8 cellular contexts compared by ENCODE assay signal in the genomic region with DNA sequence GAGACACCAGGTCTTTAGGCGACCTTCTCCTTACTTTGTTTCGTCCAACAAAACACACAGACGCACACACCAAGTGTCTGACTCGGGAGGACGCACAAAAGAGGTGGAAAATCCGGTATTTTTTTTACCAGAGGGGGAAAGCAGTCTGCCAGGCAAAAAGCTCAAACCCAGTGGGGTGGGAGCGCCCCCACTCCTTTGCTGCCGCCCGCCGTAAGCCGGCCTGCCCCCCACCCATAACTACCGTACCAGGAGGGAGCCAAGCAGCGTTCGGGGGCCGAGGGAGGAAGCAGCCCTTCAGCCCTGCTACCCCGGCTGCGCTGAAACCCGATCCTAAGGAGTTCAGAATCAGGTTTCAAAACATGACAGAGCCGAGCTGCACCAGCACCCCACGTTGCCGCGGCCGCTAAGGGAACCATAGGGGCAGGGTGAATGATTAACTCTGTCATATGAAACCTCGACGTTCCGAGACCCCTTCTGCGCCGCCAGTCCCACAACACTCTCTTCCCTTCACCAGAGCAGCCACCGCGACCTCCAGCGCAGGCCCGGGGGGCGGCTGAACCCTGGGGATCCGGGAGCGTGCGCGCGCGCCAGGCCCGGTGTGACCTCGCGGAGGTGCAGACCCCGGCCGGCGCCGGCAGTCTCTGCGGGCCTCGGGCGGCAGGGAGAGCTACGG. TPM values are rescaled to one million over a fixed set of nuclear protein-coding genes. Genes with fewer than 3 reads are reported as not detected.
DNase-seq lines count a peak whose midpoint lies in the region; ATAC-seq, FAIRE-seq and TF ChIP-seq lines count a peak whose summit lies in the region.

No MANE protein-coding gene starts in this region.

- RAD21 ChIA-PET in GM12878 (lab: Charles Lee; ENCODE audit: unreplicated experiment), result no interaction called here

- no peak for TF ChIP-seq POLR2A in GM12878 (IDR thresholded peaks at IDR 0.05; ENCODE audit: low read depth, low read length)

- H3K4me3 ChIP-seq in GM12875 (ENCODE audit: low read depth, low read length) (peak overlapping the region; percentile 56), GM12878 (peak overlapping the region; percentile 72)

- peak overlapping the region; percentile 76 to 88 (median 87) for H3K4me3 Mint-ChIP-seq in immature natural killer cell

- POLR2A ChIA-PET in RWPE1 (lab: Yijun Ruan, JAX; ENCODE audit: low non-redundant PET) (interaction anchor here (0.5 to 0.6 kb wide), 2 partner anchors 11 to 220 kb away, joined by 4 to 5 read pairs; no protein-coding TSS in a partner anchor), GM12878 (lab: Charles Lee) (no interaction called here)

- 15% methylated on average over 50 of the region's 50 CpGs for WGBS in GM12878 (ENCODE audit: insufficient coverage, insufficient replicate concordance, low lambda C conversion rate, missing lambda C conversion rate)

- H2AFZ ChIP-seq in GM12878 (ENCODE audit: control insufficient read depth, low read depth, low read length), result peak overlapping the region; percentile 33

- H3K4me2 ChIP-seq in GM12878 (ENCODE audit: control insufficient read depth, insufficient read depth), result peak overlapping the region; percentile 98

- no peaks in the 10 kb centered on the region for H3K4me1 ChIP-seq in GM12878 (ENCODE audit: control insufficient read depth, insufficient read depth, low read length)

- no peak for TF ChIP-seq EP300 in GM12878 (IDR thresholded peaks at IDR 0.05; ENCODE audit: borderline replicate concordance in 1 of 2, control insufficient read depth in 1 of 2, low read depth in 2 of 2, low read length in 2 of 2)

- TF ChIP-seq CTCF in GM12875 (IDR thresholded peaks at IDR 0.05; ENCODE audit: borderline replicate concordance, insufficient read depth, low read depth, low read length), result no peak
- TF ChIP-seq CTCF in RWPE1 (conservative IDR thresholded peaks at IDR 0.05; ENCODE audit: low read depth), result no peak
- TF ChIP-seq CTCF in GM12878 (IDR thresholded peaks at IDR 0.05 in 2 of 3, conservative IDR thresholded peaks at IDR 0.05 in 1 of 3; ENCODE audit: control insufficient read depth in 2 of 3, extremely low read depth in 1 of 3, insufficient read depth in 1 of 3, low read depth in 3 of 3, low read length in 3 of 3), result no peak

- H3K4me1 Mint-ChIP-seq in immature natural killer cell, result peaks cover 21 to 33% of the 10 kb centered on the region in 2 donors

- H3K36me3 Mint-ChIP-seq in immature natural killer cell, result peaks cover 0 to 5% (median 0%) of the 10 kb centered on the region in 3 donors

- DNase-seq in HT-29 (ENCODE audit: low spot score), result peak; percentile 44
- DNase-seq in RWPE1 (ENCODE audit: low spot score), result peak; percentile 61
- no peak for DNase-seq in GM12878 (ENCODE audit: low read depth, low spot score)
- peak in 2 of 3 donors; percentile 14 to 16 for DNase-seq in immature natural killer cell
- DNase-seq in stimulated activated CD4-positive, alpha-beta T cell treated with anti-CD3 and anti-CD28 coated beads, Interleukin-15, amount 100 ng/mL, for 24 hours, result peak; percentile 45
- DNase-seq in GM19240 (ENCODE audit: insufficient read length, low spot score), result no peak
- no peak for DNase-seq in cerebellum (ENCODE audit: low spot score)

- CTCF ChIA-PET in RWPE1 (lab: Yijun Ruan, JAX), result interaction anchor here (0.6 to 1.8 kb wide), 6 partner anchors 25 to 373 kb away, joined by 3 to 8 read pairs (median 4); a partner anchor contains a TSS
- CTCF ChIA-PET in GM12878 (lab: Yijun Ruan, JAX), result no interaction called here

- BruUV-seq in GM12878 (replicated peaks; lab: Mats Ljungman, UMichigan), result no TSS peak

- no peaks in the 10 kb centered on the region for H3K9me3 Mint-ChIP-seq in immature natural killer cell

- H3K79me2 ChIP-seq in GM12878 (ENCODE audit: control insufficient read depth, insufficient read depth, low read length), result no peaks in the 10 kb centered on the region

- no peak for TF ChIP-seq RAD21 in GM12878 (IDR thresholded peaks at IDR 0.05; ENCODE audit: insufficient read depth, low read depth, low read length)

- peaks cover 16 to 32% of the 10 kb centered on the region in 2 experiments for H3K27me3 ChIP-seq in GM12878 (replicated peaks in 1 of 2; ENCODE audit: control insufficient read depth in 2 of 2, insufficient read depth in 2 of 2, low read length in 1 of 2)

- FAIRE-seq in GM12878 (lab: Jason Lieb, UNC), result no peak

- in situ Hi-C loops in GM12878 (cut with MboI), result no loop called here

- H3K27ac ChIP-seq in RWPE1 (peak overlapping the region; percentile 85), GM12878 (ENCODE audit: control insufficient read depth, insufficient read depth) (no peak overlapping the region)

- no peaks in the 10 kb centered on the region for H4K20me1 ChIP-seq in GM12878 (ENCODE audit: control insufficient read depth, insufficient read depth)

- no peaks in the 10 kb centered on the region for H3K9me3 ChIP-seq in GM12878 (replicated peaks; ENCODE audit: control insufficient read depth, insufficient read depth, low read length)

- H3K27me3 Mint-ChIP-seq in immature natural killer cell (ENCODE audit: low read depth in 3 of 3), result peaks cover 21 to 37% (median 35%) of the 10 kb centered on the region in 3 donors

- H3K27ac Mint-ChIP-seq in immature natural killer cell, result no peak overlapping the region

- peak; percentile 56 for ATAC-seq in GM12878

- intact Hi-C loops in GM12878 (cut with micrococcal nuclease; ENCODE audit: unreplicated experiment), result loop anchor here (10.0 kb wide), 1 partner anchor 533 kb away; no protein-coding TSS in a partner anchor

- H3K9ac ChIP-seq in GM12878 (ENCODE audit: control insufficient read depth, insufficient read depth, low read length), result no peak overlapping the region; the same call in 1 of the 2 replicates

- no peaks in the 10 kb centered on the region for H3K36me3 ChIP-seq in GM12878 (ENCODE audit: control insufficient read depth in 2 of 2, insufficient read depth in 2 of 2, low read length in 1 of 2)

- SMC1A ChIA-PET in GM12878 (lab: Charles Lee; ENCODE audit: uncharacterized antibody, unreplicated experiment), result no interaction called here

TF ChIP-seq in GM12878, 131 proteins besides CTCF, POLR2A, EP300 and RAD21 (continues in another document):
- TF ChIP-seq IKZF1 (conservative IDR thresholded peaks at IDR 0.05) (0 out of 2 replicates have a peak, but pooled peaks have one; percentile 2), YY1 (IDR thresholded peaks at IDR 0.05; ENCODE audit: low read depth, low read length) (no peak), SREBF1 (IDR thresholded peaks at IDR 0.05; ENCODE audit: low read length) (no peak)

RNA-seq across cellular contexts. Expression of a gene that starts 1.9 kb away (rescaled TPM):
- 7.5 and 8.1 TPM in 2 replicates for total RNA-seq in HT-29 (2014; rRNA removed; shearing (Covaris generic))
- 0.07 and 0.13 TPM in 2 replicates for total RNA-seq in GM12878 (2013; cell fraction: nucleolus; rRNA removed)
- total RNA-seq in GM12878 (2014; rRNA removed) (0.05 and 0.06 TPM in 2 replicates), GM12878 (2014; rRNA removed; fragmentation: Illumina TruSeq; extraction: Trizol) (0.04 TPM in 1 of 2 replicates, not detected in the other), GM12878 (2021) (0.26 TPM in 1 of 2 replicates, not detected in the other), cerebellum (1.3 TPM)
- polyA plus RNA-seq in GM12878 (2011; ENCODE audit: low read depth), result not detected
- polyA plus RNA-seq in GM12878 (2011; rRNA removed) (0.06 and 0.07 TPM in 2 replicates), GM12878 (2014; fragmentation: Illumina TruSeq; extraction: Trizol) (0.04 TPM in 1 of 2 replicates, not detected in the other), GM12878 (2014; fragmentation: Nextera tagmentation; extraction: Ambion mirVana) (not detected), GM12878 (2014; rRNA removed) (not detected in 2 replicates), GM12878 (2016; fragmentation: Nextera tagmentation; extraction: Ambion mirVana) (not detected), immature natural killer cell (not detected)
- polyA plus RNA-seq in GM12878 (2011; cell fraction: cytosol; rRNA removed), result 0.07 TPM in 2 replicates
- 0.03 and 0.07 TPM in 2 replicates for polyA plus RNA-seq in GM12878 (2011; cell fraction: nucleus; rRNA removed)
- polyA plus RNA-seq in GM12878 (2012), result 0.07 TPM in 1 of 2 replicates, not detected in the other
- under 0.01 TPM in 1 of 2 replicates, not detected in the other for polyA minus RNA-seq in GM12878 (2011; rRNA and poly(A)+ RNA removed)
- polyA minus RNA-seq in GM12878 (2011; cell fraction: cytosol; rRNA and poly(A)+ RNA removed), result not detected in 2 replicates
- polyA minus RNA-seq in GM12878 (2011; cell fraction: nucleus; rRNA and poly(A)+ RNA removed), result not detected in 2 replicates

RNA-seq across cellular contexts. Expression of a gene that starts 12.3 kb away (rescaled TPM):
- 14.0 and 14.5 TPM in 2 replicates for total RNA-seq in HT-29 (2014; rRNA removed; shearing (Covaris generic))
- total RNA-seq in GM12878 (2013; cell fraction: nucleolus; rRNA removed), result 121 and 132 TPM in 2 replicates
- total RNA-seq in GM12878 (2014; rRNA removed), result 29.0 and 29.4 TPM in 2 replicates
- 48.7 and 52.5 TPM in 2 replicates for total RNA-seq in GM12878 (2014; rRNA removed; fragmentation: Illumina TruSeq; extraction: Trizol)
- total RNA-seq in GM12878 (2021), result 26.5 and 28.9 TPM in 2 replicates
- 17.7 TPM for polyA plus RNA-seq in GM12878 (2011; ENCODE audit: low read depth)
- 51.7 and 68.0 TPM in 2 replicates for polyA plus RNA-seq in GM12878 (2011; rRNA removed)
- polyA plus RNA-seq in GM12878 (2011; cell fraction: cytosol; rRNA removed), result 30.3 and 38.2 TPM in 2 replicates
- polyA plus RNA-seq in GM12878 (2011; cell fraction: nucleus; rRNA removed), result 19.2 and 24.7 TPM in 2 replicates
- 24.6 and 27.5 TPM in 2 replicates for polyA plus RNA-seq in GM12878 (2012)
- polyA plus RNA-seq in GM12878 (2014; fragmentation: Illumina TruSeq; extraction: Trizol), result 47.4 and 51.5 TPM in 2 replicates
- 10 to 100 TPM; 62.0 to 67.4 TPM for polyA plus RNA-seq in GM12878 (2014; fragmentation: Nextera tagmentation; extraction: Ambion mirVana)
- polyA plus RNA-seq in GM12878 (2014; rRNA removed), result 23.8 and 34.2 TPM in 2 replicates
- polyA plus RNA-seq in GM12878 (2016; fragmentation: Nextera tagmentation; extraction: Ambion mirVana), result 10 to 100 TPM; 28.6 to 29.2 TPM
- 28.5 and 38.9 TPM in 2 replicates for polyA minus RNA-seq in GM12878 (2011; rRNA and poly(A)+ RNA removed)
- 7.9 and 14.9 TPM in 2 replicates for polyA minus RNA-seq in GM12878 (2011; cell fraction: cytosol; rRNA and poly(A)+ RNA removed)
- 34.1 and 59.9 TPM in 2 replicates for polyA minus RNA-seq in GM12878 (2011; cell fraction: nucleus; rRNA and poly(A)+ RNA removed)
- polyA plus RNA-seq in immature natural killer cell, result 10 to 100 TPM; 18.7 to 30.8 (median 27.7) TPM
- total RNA-seq in cerebellum, result 71.0 TPM

Comparison
In these comparisons a context has a peak if more than half of its experiments do, and no peak if none do; other contexts are left out.
1. DNase-seq: peak in HT-29 (single experiment), RWPE1 (single experiment), immature natural killer cell (2 of 3) and stimulated activated CD4-positive, alpha-beta T cell treated with anti-CD3 and anti-CD28 coated beads, Interleukin-15, amount 100 ng/mL, for 24 hours (single experiment); none in GM12878 (single experiment), GM19240 (single experiment) and cerebellum (single experiment).